Comparison of ENCODE assay signal across 8 cellular contexts in the genomic region with DNA sequence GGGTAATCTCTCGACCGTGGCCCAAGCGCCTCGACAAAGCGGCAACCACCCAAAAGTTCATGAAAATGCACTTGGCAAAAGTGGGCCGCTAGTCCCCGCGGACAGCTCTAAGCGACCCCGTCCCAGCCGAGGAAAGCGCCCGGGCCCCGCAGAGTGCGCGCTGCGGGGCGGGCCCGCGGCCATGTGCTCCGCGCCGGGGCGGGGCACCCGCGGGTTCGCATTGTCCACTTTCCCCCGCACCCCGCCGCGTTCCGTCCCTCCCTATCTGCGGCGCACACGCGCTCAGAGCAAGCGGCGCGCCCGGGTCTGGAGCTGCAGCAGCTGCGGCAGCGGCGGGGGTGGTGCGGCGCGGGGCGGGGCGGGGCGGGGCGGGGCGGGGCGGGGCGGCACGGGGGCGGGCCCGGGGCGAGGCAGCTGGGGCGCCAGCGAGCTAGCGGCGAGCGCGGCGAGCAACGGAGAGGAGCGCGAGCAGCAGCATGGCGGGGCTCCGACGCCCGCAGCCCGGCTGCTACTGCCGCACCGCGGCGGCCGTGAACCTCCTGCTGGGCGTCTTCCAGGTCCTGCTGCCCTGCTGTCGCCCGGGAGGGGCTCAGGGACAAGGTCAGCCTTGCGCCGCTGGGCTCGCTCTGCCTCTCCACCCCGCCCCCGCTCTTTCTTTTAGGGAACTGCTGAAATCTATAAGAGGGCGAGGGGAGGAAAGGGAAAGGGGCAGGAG. TPM values are rescaled to one million over a fixed set of nuclear protein-coding genes. Genes with fewer than 3 reads are reported as not detected.
DNase-seq lines count a peak whose midpoint lies in the region; ATAC-seq and TF ChIP-seq lines count a peak whose summit lies in the region.

A gene with protein sequence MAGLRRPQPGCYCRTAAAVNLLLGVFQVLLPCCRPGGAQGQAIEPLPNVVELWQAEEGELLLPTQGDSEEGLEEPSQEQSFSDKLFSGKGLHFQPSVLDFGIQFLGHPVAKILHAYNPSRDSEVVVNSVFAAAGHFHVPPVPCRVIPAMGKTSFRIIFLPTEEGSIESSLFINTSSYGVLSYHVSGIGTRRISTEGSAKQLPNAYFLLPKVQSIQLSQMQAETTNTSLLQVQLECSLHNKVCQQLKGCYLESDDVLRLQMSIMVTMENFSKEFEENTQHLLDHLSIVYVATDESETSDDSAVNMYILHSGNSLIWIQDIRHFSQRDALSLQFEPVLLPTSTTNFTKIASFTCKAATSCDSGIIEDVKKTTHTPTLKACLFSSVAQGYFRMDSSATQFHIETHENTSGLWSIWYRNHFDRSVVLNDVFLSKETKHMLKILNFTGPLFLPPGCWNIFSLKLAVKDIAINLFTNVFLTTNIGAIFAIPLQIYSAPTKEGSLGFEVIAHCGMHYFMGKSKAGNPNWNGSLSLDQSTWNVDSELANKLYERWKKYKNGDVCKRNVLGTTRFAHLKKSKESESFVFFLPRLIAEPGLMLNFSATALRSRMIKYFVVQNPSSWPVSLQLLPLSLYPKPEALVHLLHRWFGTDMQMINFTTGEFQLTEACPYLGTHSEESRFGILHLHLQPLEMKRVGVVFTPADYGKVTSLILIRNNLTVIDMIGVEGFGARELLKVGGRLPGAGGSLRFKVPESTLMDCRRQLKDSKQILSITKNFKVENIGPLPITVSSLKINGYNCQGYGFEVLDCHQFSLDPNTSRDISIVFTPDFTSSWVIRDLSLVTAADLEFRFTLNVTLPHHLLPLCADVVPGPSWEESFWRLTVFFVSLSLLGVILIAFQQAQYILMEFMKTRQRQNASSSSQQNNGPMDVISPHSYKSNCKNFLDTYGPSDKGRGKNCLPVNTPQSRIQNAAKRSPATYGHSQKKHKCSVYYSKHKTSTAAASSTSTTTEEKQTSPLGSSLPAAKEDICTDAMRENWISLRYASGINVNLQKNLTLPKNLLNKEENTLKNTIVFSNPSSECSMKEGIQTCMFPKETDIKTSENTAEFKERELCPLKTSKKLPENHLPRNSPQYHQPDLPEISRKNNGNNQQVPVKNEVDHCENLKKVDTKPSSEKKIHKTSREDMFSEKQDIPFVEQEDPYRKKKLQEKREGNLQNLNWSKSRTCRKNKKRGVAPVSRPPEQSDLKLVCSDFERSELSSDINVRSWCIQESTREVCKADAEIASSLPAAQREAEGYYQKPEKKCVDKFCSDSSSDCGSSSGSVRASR (N-terminal part only) (plus strand): TSS at position 439 of the 715 bp plus-strand sequence. CDS start 38 bp downstream, at position 477.

- H3K27me3 ChIP-seq in AG04450 (ENCODE audit: control insufficient read depth, insufficient read depth, low read length): no peaks in the 10 kb centered on the region
- H3K27me3 ChIP-seq in duodenal mucosa (ENCODE audit: control insufficient read depth in 1 of 2, insufficient read depth in 2 of 2, low read length in 2 of 2): no peaks in the 10 kb centered on the region

- intact Hi-C loops in activated CD4-positive, alpha-beta T cell treated with anti-CD3 and anti-CD28 coated beads, Interleukin-2, amount 10 ng/mL, durations not matched to agents 24 days and 14 days (cut with micrococcal nuclease): loop anchor here (1.0 to 5.0 kb wide), 3 partner anchors 27 to 929 kb away; a partner anchor contains a TSS
- intact Hi-C loops in lower leg skin (cut with DNase I; ENCODE audit: low total_unique reads): no loop called here

- peak within 1 kb of the TSS; percentile 55 to 70 for H3K9ac ChIP-seq in duodenal mucosa (ENCODE audit: low read depth in 1 of 2, low read length in 2 of 2)

- H3K36me3 Mint-ChIP-seq in activated CD4-positive, alpha-beta T cell treated with anti-CD3 and anti-CD28 coated beads, Interleukin-2, amount 10 ng/mL, durations not matched to agents 24 days and 14 days (ENCODE audit: low read depth): peaks cover 12% of the 10 kb centered on the region

- H3K9me3 ChIP-seq in AG04450 (ENCODE audit: control insufficient read depth, insufficient read depth, low read length): no peaks in the 10 kb centered on the region; the same call in 1 of the 2 replicates
- H3K9me3 ChIP-seq in duodenal mucosa (ENCODE audit: control insufficient read depth in 1 of 2, low read length in 2 of 2): no peaks in the 10 kb centered on the region

- no peaks in the 10 kb centered on the region for H3K36me3 ChIP-seq in duodenal mucosa (ENCODE audit: control insufficient read depth in 1 of 2, insufficient read depth in 2 of 2, low read length in 2 of 2)

- H3K4me3 Mint-ChIP-seq in activated CD4-positive, alpha-beta T cell treated with anti-CD3 and anti-CD28 coated beads, Interleukin-2, amount 10 ng/mL, durations not matched to agents 24 days and 14 days: peak within 1 kb of the TSS; percentile 85

- no peaks in the 10 kb centered on the region for H3K9me3 Mint-ChIP-seq in activated CD4-positive, alpha-beta T cell treated with anti-CD3 and anti-CD28 coated beads, Interleukin-2, amount 10 ng/mL, durations not matched to agents 24 days and 14 days

- TF ChIP-seq POLR2A in lower leg skin (IDR thresholded peaks at IDR 0.05): no peak

- CTCF ChIA-PET in AG04450 (lab: Charles Lee): interaction anchor here (0.6 to 2.9 kb wide), 11 partner anchors 9 to 124 kb away, joined by 3 to 26 read pairs (median 4); no protein-coding TSS in a partner anchor

- peaks cover 45% of the 10 kb centered on the region for H3K4me1 Mint-ChIP-seq in activated CD4-positive, alpha-beta T cell treated with anti-CD3 and anti-CD28 coated beads, Interleukin-2, amount 10 ng/mL, durations not matched to agents 24 days and 14 days

- H3K4me1 ChIP-seq in duodenal mucosa (ENCODE audit: control insufficient read depth in 1 of 2, insufficient read depth in 2 of 2, low read length in 2 of 2): peaks cover 12 to 15% of the 10 kb centered on the region in 2 donors

- H3K27ac Mint-ChIP-seq in activated CD4-positive, alpha-beta T cell treated with anti-CD3 and anti-CD28 coated beads, Interleukin-2, amount 10 ng/mL, durations not matched to agents 24 days and 14 days: peak within 1 kb of the TSS; percentile 93

- H3K27me3 Mint-ChIP-seq in activated CD4-positive, alpha-beta T cell treated with anti-CD3 and anti-CD28 coated beads, Interleukin-2, amount 10 ng/mL, durations not matched to agents 24 days and 14 days: no peaks in the 10 kb centered on the region

- H3K27ac ChIP-seq in AG04450 (ENCODE audit: low read depth, low read length) (no peak within 1 kb of the TSS), duodenal mucosa (ENCODE audit: low read depth, low read length) (peak within 1 kb of the TSS; percentile 37)

- ATAC-seq in GM18909 (IDR thresholded peaks at IDR 0.05; ENCODE audit: poor library complexity, unreplicated experiment) (peak; percentile 39), HG03135 (IDR thresholded peaks at IDR 0.05; ENCODE audit: unreplicated experiment) (peak; percentile 43)

- POLR2A ChIA-PET in AG04450 (lab: Yijun Ruan, JAX): interaction anchor here (0.6 to 1.9 kb wide), 8 partner anchors 17 to 121 kb away, joined by 3 to 8 read pairs (median 6); no protein-coding TSS in a partner anchor

- H3K4me3 ChIP-seq in AG04450 (ENCODE audit: low read depth, low read length) (peak within 1 kb of the TSS; percentile 89), duodenal mucosa (ENCODE audit: low read depth in 1 of 2, low read length in 2 of 2) (peak within 1 kb of the TSS; percentile 79 to 80), lower leg skin (ENCODE audit: low read depth, poor library complexity, severe bottlenecking) (peak within 1 kb of the TSS; percentile 84)

- WGBS in lower leg skin, 2 donors: 0 to 1% methylated on average over 26 to 48 of the region's 86 CpGs

- DNase-seq in AG04450 (ENCODE audit: low read depth, low spot score) (no peak), NCI-H526 (lab: John Stamatoyannopoulos, UW) (peak; percentile 53 to 86), lower leg skin (ENCODE audit: low spot score in 2 of 2) (peak; percentile 45 to 90)
- peak; percentile 90 for DNase-seq in activated CD4-positive, alpha-beta T cell treated with anti-CD3 and anti-CD28 coated beads, Interleukin-2, amount 10 ng/mL, durations not matched to agents 24 days and 14 days
- peak in 2 of 3 experiments; percentile 54 to 64 for DNase-seq in stimulated activated CD4-positive, alpha-beta T cell treated with anti-CD3 and anti-CD28 coated beads, TNF-alpha, amount 100 ng/mL, for 24 hours (ENCODE audit: low read depth in 3 of 3)

- TF ChIP-seq CTCF in AG04450 (IDR thresholded peaks at IDR 0.05; ENCODE audit: low read depth, low read length) (peak; percentile 20), lower leg skin (IDR thresholded peaks at IDR 0.05) (no peak)

RNA-seq across cellular contexts. Expression of the gene that starts here (rescaled TPM):
- 13.2 and 15.5 TPM in 2 replicates for polyA plus RNA-seq in AG04450 (2011; rRNA removed)
- polyA minus RNA-seq in AG04450 (2011; rRNA and poly(A)+ RNA removed): 22.9 and 25.9 TPM in 2 replicates
- 40.3 and 40.6 TPM in 2 replicates for total RNA-seq in activated CD4-positive, alpha-beta T cell treated with anti-CD3 and anti-CD28 coated beads, Interleukin-2, amount 10 ng/mL, durations not matched to agents 24 days and 14 days
- 10 to 100 TPM in 3 of 4 donors, 1 to 10 TPM in 1; 8.3 to 15.9 (median 12.1) TPM for total RNA-seq in lower leg skin
